ENCODE assay signal across 8 cellular contexts in the genomic region with DNA sequence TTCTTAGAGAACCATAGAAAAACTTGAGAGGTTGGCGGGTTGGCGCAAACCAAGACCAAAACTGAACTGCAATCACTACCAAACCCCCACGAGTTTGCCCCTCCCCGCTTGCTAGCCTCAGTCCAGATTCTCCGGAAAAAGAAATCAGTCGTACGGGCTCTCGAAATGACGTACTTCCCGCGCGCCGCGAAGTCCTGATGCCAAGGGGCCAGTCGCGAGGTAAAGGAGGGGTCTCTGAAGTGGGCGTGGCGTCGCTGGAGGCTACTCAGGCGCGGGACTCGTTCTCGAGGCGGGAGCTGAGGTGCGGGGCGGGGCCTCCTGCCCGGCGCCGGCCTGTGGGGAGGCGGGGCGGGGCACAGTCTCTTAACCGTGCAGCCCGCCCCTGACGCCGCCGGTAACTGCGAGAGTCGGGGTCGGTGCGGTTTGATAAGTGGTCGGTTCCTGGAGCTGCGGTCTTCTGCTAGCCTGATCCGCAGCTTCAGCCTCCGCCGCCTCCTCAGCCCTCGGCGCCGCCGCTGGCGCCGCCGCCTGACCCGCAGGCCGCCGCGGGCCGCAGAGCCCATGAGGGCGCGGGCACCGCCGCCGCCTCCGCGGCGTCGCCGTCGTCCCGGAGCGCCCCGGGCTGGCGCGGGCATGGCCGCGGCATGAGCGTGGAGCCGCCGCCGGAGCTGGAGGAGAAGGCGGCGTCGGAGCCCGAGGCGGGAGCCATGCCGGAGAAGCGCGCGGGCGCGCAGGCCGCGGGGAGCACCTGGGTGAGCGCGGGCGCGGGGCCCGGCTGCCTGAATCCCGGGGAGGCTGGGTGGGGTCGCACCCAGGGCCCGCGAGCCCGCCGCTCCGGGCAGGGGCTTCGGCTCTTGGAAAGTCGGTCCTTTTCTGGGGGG. TPM values are rescaled to one million over a fixed set of nuclear protein-coding genes. Genes with fewer than 3 reads are reported as not detected.
DNase-seq lines count a peak whose midpoint lies in the region; ATAC-seq and TF ChIP-seq lines count a peak whose summit lies in the region.
"Not testable (repeated sequence)": the region's sequence is repeated elsewhere in the genome, so short reads cannot be mapped to it uniquely, and the experiment has no call there.

No MANE protein-coding gene starts in this region.

- H2BK12ac ChIP-seq in trophoblast cell (ENCODE audit: low read length), result not testable (repeated sequence)

- in situ Hi-C loops in GM13976 (cut with MboI; ENCODE audit: low sequenced_read_pairs, unreplicated experiment); transverse colon (cut with MboI; ENCODE audit: low pct_ligation_motif_present in 1 of 4, low pct_unique_long_range_greater_than_20kb in 1 of 4, low sequenced_read_pairs in 3 of 4): not testable (repeated sequence)

- H3K4me2 ChIP-seq in SU-DHL-6 (ENCODE audit: low read depth, low read length, poor library complexity, severe bottlenecking) (peak overlapping the region; percentile 78), trophoblast cell (ENCODE audit: low read length) (peak overlapping the region; percentile 54)

- peak overlapping the region; percentile 75 for H4K12ac ChIP-seq in trophoblast cell (ENCODE audit: low read depth, low read length)

- not testable (repeated sequence) for H3K79me1 ChIP-seq in trophoblast cell (ENCODE audit: low read length)

- not testable (repeated sequence) for TF ChIP-seq EP300 in transverse colon (IDR thresholded peaks at IDR 0.05; ENCODE audit: low read depth)

- peak overlapping the region; percentile 14 for H4K91ac ChIP-seq in trophoblast cell (ENCODE audit: low read depth, low read length)

- H3K23ac ChIP-seq in trophoblast cell (ENCODE audit: low read length), result not testable (repeated sequence)

- H3K14ac ChIP-seq in trophoblast cell (ENCODE audit: low read length), result peak overlapping the region; percentile 44

- H3K27ac ChIP-seq in SU-DHL-6 (ENCODE audit: low read depth, low read length) (peak overlapping the region; percentile 37; the same call in 1 of the 2 replicates), cardiac muscle cell (peak overlapping the region; percentile 83), trophoblast cell (ENCODE audit: low read depth, low read length) (peak overlapping the region; percentile 41), transverse colon (peak overlapping the region; percentile 80 to 92 (median 90))

- not testable (repeated sequence) for H4K20me1 ChIP-seq in SU-DHL-6 (ENCODE audit: low read depth, low read length)

- not testable (repeated sequence) for H3K18ac ChIP-seq in trophoblast cell (ENCODE audit: low read length)

- peak; percentile 87 for ATAC-seq in HG02840 (IDR thresholded peaks at IDR 0.05; ENCODE audit: low FRiP score, unreplicated experiment)

- peaks cover 20% of the 10 kb centered on the region for H3K79me2 ChIP-seq in SU-DHL-6 (ENCODE audit: insufficient read depth, low read length)
- not testable (repeated sequence) for H3K79me2 ChIP-seq in trophoblast cell (ENCODE audit: control insufficient read depth, insufficient read depth, low read length, poor library complexity)

- not testable (repeated sequence) for H3K27me3 ChIP-seq in SU-DHL-6 (ENCODE audit: low read length); trophoblast cell (ENCODE audit: insufficient read depth, low read length); transverse colon
- peaks cover 13% of the 10 kb centered on the region for H3K27me3 ChIP-seq in cardiac muscle cell

- not testable (repeated sequence) for H2BK5ac ChIP-seq in trophoblast cell (ENCODE audit: low read depth, low read length, poor library complexity)

- H3K9me2 ChIP-seq in SU-DHL-6 (replicated peaks; ENCODE audit: insufficient read depth, low read length), result not testable (repeated sequence)

- no CpG with 5 or more reads among the region's 106 CpGs for WGBS in trophoblast cell (ENCODE audit: extremely low coverage, insufficient coverage, insufficient read length)
- 0 to 1% methylated on average over 2 to 36 of the region's 106 CpGs for WGBS in transverse colon (ENCODE audit: low coverage in 1 of 2), 2 donors

- not testable (repeated sequence) for TF ChIP-seq CTCF in GM13976 (IDR thresholded peaks at IDR 0.05; ENCODE audit: borderline replicate concordance, control extremely low read depth, extremely low read depth, insufficient read depth, missing control alignments); SU-DHL-6 (IDR thresholded peaks at IDR 0.05; ENCODE audit: insufficient read depth, low read length, poor library complexity, severe bottlenecking); cardiac muscle cell (IDR thresholded peaks at IDR 0.05; ENCODE audit: low read depth, low read length); transverse colon (IDR thresholded peaks at IDR 0.05)

- H2AK5ac ChIP-seq in trophoblast cell (ENCODE audit: low read length), result not testable (repeated sequence)

- peak overlapping the region; percentile 59 for H3K4me3 ChIP-seq in SU-DHL-6 (ENCODE audit: insufficient read depth, low read length, poor library complexity, severe bottlenecking)
- peak overlapping the region; percentile 55 for H3K4me3 ChIP-seq in cardiac muscle cell
- peak overlapping the region; percentile 77 for H3K4me3 ChIP-seq in trophoblast cell (ENCODE audit: low read depth, low read length)
- peak overlapping the region; percentile 51 to 69 (median 60) for H3K4me3 ChIP-seq in transverse colon

- H3K4ac ChIP-seq in trophoblast cell (ENCODE audit: low read depth, low read length), result not testable (repeated sequence)

- not testable (repeated sequence) for H3K36me3 ChIP-seq in SU-DHL-6 (ENCODE audit: low read length); cardiac muscle cell; trophoblast cell (ENCODE audit: control insufficient read depth in 1 of 2, insufficient read depth in 2 of 2, low read length in 2 of 2); transverse colon

- peak overlapping the region; percentile 22 for H2BK120ac ChIP-seq in trophoblast cell (ENCODE audit: insufficient read depth, low read length, poor library complexity)

- H3F3A ChIP-seq in SU-DHL-6 (ENCODE audit: insufficient read depth), result not testable (repeated sequence)

- peak overlapping the region; percentile 62 for H3K9ac ChIP-seq in SU-DHL-6 (ENCODE audit: low read length)
- H3K9ac ChIP-seq in trophoblast cell (ENCODE audit: low read length), result not testable (repeated sequence)

- peak; percentile 89 for DNase-seq in GM13976 (ENCODE audit: low spot score)
- peak; percentile 89 for DNase-seq in NCI-H1417 treated with DMSO at 0.1 percent for 48 hours (lab: John Stamatoyannopoulos, UW)
- peak; percentile 70 for DNase-seq in activated naive CD8-positive, alpha-beta T cell treated with anti-CD3 and anti-CD28 coated beads, Interleukin-2, amount 50 U/mL, for 16 hours (ENCODE audit: low read depth, low spot score)
- peak; percentile 91 to 92 for DNase-seq in cardiac muscle cell (ENCODE audit: low read depth in 1 of 2, low spot score in 1 of 2)
- DNase-seq in trophoblast cell, result peak; percentile 84
- DNase-seq in transverse colon, result peak; percentile 94

- H2AFZ ChIP-seq in SU-DHL-6 (ENCODE audit: low read depth, low read length, severe bottlenecking) (peak overlapping the region; percentile 96), trophoblast cell (ENCODE audit: insufficient read depth, low read length, poor library complexity) (peak overlapping the region; percentile 90)

- peak; percentile 63 for TF ChIP-seq POLR2A in transverse colon (IDR thresholded peaks at IDR 0.05)

- not testable (repeated sequence) for H3K4me1 ChIP-seq in cardiac muscle cell (ENCODE audit: low read depth); trophoblast cell (ENCODE audit: control insufficient read depth in 1 of 2, insufficient read depth in 2 of 2, low read length in 2 of 2); transverse colon

- intact Hi-C loops in transverse colon (cut with DNase I; ENCODE audit: low total_unique reads), result not testable (repeated sequence)

- not testable (repeated sequence) for H3K9me3 ChIP-seq in SU-DHL-6 (ENCODE audit: insufficient read depth, low read length); cardiac muscle cell (ENCODE audit: low read depth); trophoblast cell (ENCODE audit: insufficient read depth, low read depth, low read length); transverse colon

- H4K8ac ChIP-seq in trophoblast cell (ENCODE audit: low read depth, low read length), result peak overlapping the region; percentile 60

RNA-seq across cellular contexts. Expression of gene NUTM2F, which starts 46.0 kb away (rescaled TPM):
- total RNA-seq in cardiac muscle cell (1.7 TPM in 1 of 2 replicates, not detected in the other), transverse colon (not detected)
- 0.31 TPM in 1 of 2 replicates, not detected in the other for polyA plus RNA-seq in cardiac muscle cell
- polyA plus RNA-seq in trophoblast cell (2013), result 0.03 and 0.06 TPM in 2 replicates

Comparison
In these comparisons a context has a peak if more than half of its experiments do, and no peak if none do; other contexts are left out.
1. Peak in every context shown above with its lines: DNase-seq, ATAC-seq, H3K4me3 ChIP-seq and H3K27ac ChIP-seq.
2. H3K27ac ChIP-seq: peak in every context shown above with its lines; median percentile 90 in transverse colon; 83 in cardiac muscle cell; 41 in trophoblast cell; 37 in SU-DHL-6.